ENCODE assay signal across 14 cellular contexts in genomic region chr1:68162761-68163160, GRCh38.
DNase-seq lines count a peak whose midpoint lies in the region; TF ChIP-seq lines count a peak whose summit lies in the region.
"Had no signal": no experiment of that assay in that cellular context is flagged by ENCODE, and none has a peak within 500 bp of the region (broad histone marks: within the 10 kb centered on the region; RNA-seq: fewer than 3 reads in every experiment).

No MANE protein-coding gene starts in this region.

- peak; percentile 15 for TF ChIP-seq CTCF in GM12864 (IDR thresholded peaks at IDR 0.05; ENCODE audit: low read depth, low read length, missing control alignments)
- TF ChIP-seq CTCF in LNCAP (IDR thresholded peaks at IDR 0.05) = peak; percentile 26; the same call in 1 of the 2 replicates
- TF ChIP-seq CTCF in chondrocyte (IDR thresholded peaks at IDR 0.05) = peak; percentile 43
- peak; percentile 8 for TF ChIP-seq CTCF in nephron progenitor cell (IDR thresholded peaks at IDR 0.05)

- H3K27me3 Mint-ChIP-seq in chondrocyte (ENCODE audit: low read depth) (no peaks in the 10 kb centered on the region), nephron progenitor cell (ENCODE audit: low read depth, poor library complexity) (no peaks in the 10 kb centered on the region)
- H3K27me3 Mint-ChIP-seq in CD8-positive, alpha-beta memory T cell = no peaks in the 10 kb centered on the region
- H3K27me3 Mint-ChIP-seq: central memory CD8-positive, alpha-beta T cell had no signal

- H3K36me3 Mint-ChIP-seq in chondrocyte (ENCODE audit: low read depth) = peaks cover 18% of the 10 kb centered on the region
- peaks cover 50% of the 10 kb centered on the region for H3K36me3 Mint-ChIP-seq in nephron progenitor cell (ENCODE audit: low read depth)
- no peaks in the 10 kb centered on the region for H3K36me3 Mint-ChIP-seq in CD8-positive, alpha-beta memory T cell
- H3K36me3 Mint-ChIP-seq: activated naive CD4-positive, alpha-beta T cell treated with anti-CD3 and anti-CD28 coated beads, Interleukin-2, amount 50 U/mL, for 24 hours had no signal

- H3K4me3 ChIP-seq in GM12864 (ENCODE audit: low read depth, low read length) = no peak overlapping the region
- no peak overlapping the region for H3K4me3 ChIP-seq in CD8-positive, alpha-beta memory T cell (ENCODE audit: low read length)

- no peak overlapping the region for H3K27ac Mint-ChIP-seq in chondrocyte (ENCODE audit: unreplicated experiment)
- no peak overlapping the region for H3K27ac Mint-ChIP-seq in nephron progenitor cell
- no peak overlapping the region for H3K27ac Mint-ChIP-seq in CD8-positive, alpha-beta memory T cell
- H3K27ac Mint-ChIP-seq: activated naive CD4-positive, alpha-beta T cell treated with anti-CD3 and anti-CD28 coated beads, Interleukin-2, amount 50 U/mL, for 24 hours; CD4-positive, alpha-beta T cell had no signal

- CTCF ChIA-PET in CD8-positive, alpha-beta memory T cell (lab: Charles Lee) = no interaction called here

- no peak overlapping the region for H3K4me3 Mint-ChIP-seq in chondrocyte (ENCODE audit: unreplicated experiment)
- H3K4me3 Mint-ChIP-seq in nephron progenitor cell = no peak overlapping the region
- H3K4me3 Mint-ChIP-seq in CD8-positive, alpha-beta memory T cell = no peak overlapping the region
- H3K4me3 Mint-ChIP-seq: activated naive CD4-positive, alpha-beta T cell treated with anti-CD3 and anti-CD28 coated beads, Interleukin-2, amount 50 U/mL, for 24 hours; CD4-positive, alpha-beta T cell; central memory CD8-positive, alpha-beta T cell had no signal

- DNase-seq in GM12864 (ENCODE audit: low read depth) (no peak), chondrocyte (ENCODE audit: low spot score) (no peak), nephron progenitor cell (peak; percentile 10), NCI-H510A treated with DMSO at 0.1 percent for 48 hours (lab: John Stamatoyannopoulos, UW) (no peak)
- no peak for DNase-seq in CD8-positive, alpha-beta memory T cell
- no peak for DNase-seq in effector CD8-positive, alpha-beta T cell (lab: John Stamatoyannopoulos, UW)
- DNase-seq: activated CD8-positive, alpha-beta memory T cell treated with anti-CD3 and anti-CD28 coated beads, Interleukin-2, amount 50 U/mL, for 48 hours; CD4-positive, alpha-beta T cell; NCI-H1105; NCI-H345; testis had no signal

- H3K9me3 Mint-ChIP-seq in chondrocyte (ENCODE audit: low read depth) = no peaks in the 10 kb centered on the region
- H3K9me3 Mint-ChIP-seq in nephron progenitor cell = no peaks in the 10 kb centered on the region
- H3K9me3 Mint-ChIP-seq in CD8-positive, alpha-beta memory T cell = no peaks in the 10 kb centered on the region
- H3K9me3 Mint-ChIP-seq: activated naive CD4-positive, alpha-beta T cell treated with anti-CD3 and anti-CD28 coated beads, Interleukin-2, amount 50 U/mL, for 24 hours; CD4-positive, alpha-beta T cell had no signal

- H3K4me1 Mint-ChIP-seq in chondrocyte (ENCODE audit: low read depth) (peaks cover 17% of the 10 kb centered on the region), nephron progenitor cell (peaks cover 18% of the 10 kb centered on the region)
- H3K4me1 Mint-ChIP-seq in CD8-positive, alpha-beta memory T cell = no peaks in the 10 kb centered on the region
- H3K4me1 Mint-ChIP-seq: activated naive CD4-positive, alpha-beta T cell treated with anti-CD3 and anti-CD28 coated beads, Interleukin-2, amount 50 U/mL, for 24 hours; central memory CD8-positive, alpha-beta T cell had no signal

- H3K9me3 ChIP-seq in CD8-positive, alpha-beta memory T cell (ENCODE audit: low read length) = no peaks in the 10 kb centered on the region
- H3K9me3 ChIP-seq: testis had no signal

- H3K27ac ChIP-seq in CD8-positive, alpha-beta memory T cell (ENCODE audit: low read depth, low read length) = no peak overlapping the region
- H3K27ac ChIP-seq: testis had no signal

- no peaks in the 10 kb centered on the region for H3K27me3 ChIP-seq in CD8-positive, alpha-beta memory T cell (ENCODE audit: insufficient read depth, low read length, poor library complexity, severe bottlenecking)
- H3K27me3 ChIP-seq: testis had no signal

- H3K36me3 ChIP-seq in CD8-positive, alpha-beta memory T cell (ENCODE audit: insufficient read depth, low read length) = no peaks in the 10 kb centered on the region

- H3K4me1 ChIP-seq in CD8-positive, alpha-beta memory T cell (ENCODE audit: insufficient read depth, low read length) = no peaks in the 10 kb centered on the region
- H3K4me1 ChIP-seq: testis had no signal

- POLR2A ChIA-PET in CD8-positive, alpha-beta memory T cell (lab: Charles Lee) = no interaction called here
